Comparison of ENCODE assay signal across 18 cellular contexts in the genomic region with DNA sequence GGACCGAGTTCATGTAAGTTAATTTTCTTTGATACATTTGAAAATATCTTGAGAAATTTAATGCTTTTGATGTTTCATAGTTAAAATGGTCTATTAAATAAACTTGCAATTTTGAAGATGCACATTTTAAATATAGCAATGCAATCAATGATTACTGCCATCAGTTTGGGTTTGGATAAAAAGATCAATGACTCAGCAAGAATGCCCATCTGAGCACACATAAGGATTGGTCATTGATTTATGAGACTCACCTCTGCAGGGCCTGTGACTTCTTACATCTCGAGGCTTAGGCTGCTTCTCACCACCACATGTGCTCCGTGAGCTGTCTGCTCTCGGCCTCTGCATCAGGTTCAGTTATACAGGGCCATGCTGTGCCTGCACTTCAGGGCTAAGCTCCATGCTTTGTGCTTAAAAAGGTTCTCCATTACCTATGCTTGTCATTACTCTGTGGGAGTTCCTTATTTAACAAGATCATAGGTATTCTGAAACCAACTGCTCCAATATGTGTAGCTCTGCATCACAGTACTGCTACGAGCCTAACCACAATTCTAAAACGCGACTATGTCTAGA.
DNase-seq lines count a peak whose midpoint lies in the region; ATAC-seq, FAIRE-seq and TF ChIP-seq lines count a peak whose summit lies in the region.
"Had no signal": no experiment of that assay in that cellular context is flagged by ENCODE, and none has a peak within 500 bp of the region (broad histone marks: within the 10 kb centered on the region; RNA-seq: fewer than 3 reads in every experiment).

No MANE protein-coding gene starts in this region.

- 34% methylated on average over 7 of the region's 7 CpGs for WGBS in A549 (ENCODE audit: missing lambda C conversion rate)
- 85 to 88% methylated on average over 6 to 7 of the region's 7 CpGs for WGBS in esophagus squamous epithelium, 2 donors

- H3K36me3 ChIP-seq in H7 (replicated peaks; ENCODE audit: control insufficient read depth, insufficient read depth, low read length) = no peaks in the 10 kb centered on the region
- H3K36me3 ChIP-seq in esophagus squamous epithelium = no peaks in the 10 kb centered on the region
- H3K36me3 ChIP-seq: SJCRH30 had no signal

- H3K4me2 ChIP-seq in A549 = no peak overlapping the region
- H3K4me2 ChIP-seq: KMS-11, PC-9 had no signal

- FAIRE-seq in A549 (lab: Jason Lieb, UNC) = no peak

- DNase-seq in A549 (ENCODE audit: low read depth in 1 of 2, low spot score in 1 of 2) = no peak
- peak; percentile 0 for DNase-seq in H7
- no peak for DNase-seq in WTC11 (ENCODE audit: low spot score)
- DNase-seq in iPS-NIHi7 (ENCODE audit: extremely low spot score) = peak; percentile 13
- no peak for DNase-seq in esophagus squamous epithelium (lab: John Stamatoyannopoulos, UW)
- no peak for DNase-seq in NCI-H345 treated with DMSO at 0.1 percent for 48 hours (lab: John Stamatoyannopoulos, UW; ENCODE audit: unreplicated experiment)
- DNase-seq: C1 segment of cervical spinal cord; DMS 273 treated with DMSO at 0.1 percent for 48 hours; GF-D8; NCI-H1436 treated with DMSO at 0.1 percent for 48 hours; NCI-H2081 treated with DMSO at 0.1 percent for 48 hours; NCI-H226; NCI-H526; NK-92 treated with Interleukin-12 subunit alpha and Interleukin-12 subunit beta, amount 100 ng/mL, for 24 hours; PC-9; SJCRH30 had no signal

- TF ChIP-seq CTCF in A549 (IDR thresholded peaks at IDR 0.05) (no peak), WTC11 (IDR thresholded peaks at IDR 0.05) (no peak), esophagus squamous epithelium (IDR thresholded peaks at IDR 0.05) (no peak)

- H3K27ac ChIP-seq in A549 = no peak overlapping the region
- no peak overlapping the region for H3K27ac ChIP-seq in esophagus squamous epithelium
- H3K27ac ChIP-seq: KMS-11, PC-9, SJCRH30 had no signal

- H3K4me3 ChIP-seq in A549 = no peak overlapping the region
- H3K4me3 ChIP-seq in H7 (ENCODE audit: insufficient read depth, low read depth, low read length) = no peak overlapping the region
- no peak overlapping the region for H3K4me3 ChIP-seq in esophagus squamous epithelium
- H3K4me3 ChIP-seq: PC-9, SJCRH30 had no signal

- no peaks in the 10 kb centered on the region for H3K9me3 ChIP-seq in A549
- no peaks in the 10 kb centered on the region for H3K9me3 ChIP-seq in esophagus squamous epithelium
- H3K9me3 ChIP-seq: SJCRH30 had no signal

- POLR2A ChIA-PET in A549 (lab: Yijun Ruan, JAX) = no interaction called here
- POLR2A ChIA-PET in WTC11 (lab: Charles Lee) = no interaction called here

- TF ChIP-seq POLR2A in A549 (IDR thresholded peaks at IDR 0.05; ENCODE audit: low read length) = no peak
- no peak for TF ChIP-seq POLR2A in esophagus squamous epithelium (IDR thresholded peaks at IDR 0.05)

- H3K36me3 Mint-ChIP-seq in WTC11 = no peaks in the 10 kb centered on the region

- H3K4me1 Mint-ChIP-seq in WTC11 = peaks cover 11% of the 10 kb centered on the region

- no peaks in the 10 kb centered on the region for H3K9me3 Mint-ChIP-seq in WTC11

- ATAC-seq in A549 (no peak), WTC11 (peak; percentile 98), HG03439 (IDR thresholded peaks at IDR 0.05; ENCODE audit: unreplicated experiment) (no peak)

- H3K27me3 ChIP-seq in H7 (ENCODE audit: control insufficient read depth, insufficient read depth, low read length) = no peaks in the 10 kb centered on the region
- no peaks in the 10 kb centered on the region for H3K27me3 ChIP-seq in esophagus squamous epithelium
- H3K27me3 ChIP-seq: SJCRH30 had no signal

- H3K4me3 Mint-ChIP-seq in WTC11 = no peak overlapping the region

- H3K27me3 Mint-ChIP-seq in WTC11 (ENCODE audit: low read depth) = no peaks in the 10 kb centered on the region

- intact Hi-C loops in esophagus squamous epithelium (cut with DNase I) = no loop called here

- H3K27ac Mint-ChIP-seq in WTC11 = no peak overlapping the region

- CTCF ChIA-PET in A549 (lab: Yijun Ruan, JAX) = no interaction called here
- CTCF ChIA-PET in WTC11 (lab: Charles Lee) = no interaction called here

- no peak for TF ChIP-seq RAD21 in A549 (conservative IDR thresholded peaks at IDR 0.05 in 1 of 2, IDR thresholded peaks at IDR 0.05 in 1 of 2)

- no peak for TF ChIP-seq EP300 in A549 (IDR thresholded peaks at IDR 0.05)

- H3K4me1 ChIP-seq in A549 (no peaks in the 10 kb centered on the region), esophagus squamous epithelium (no peaks in the 10 kb centered on the region)
- H3K4me1 ChIP-seq: SJCRH30 had no signal

TF ChIP-seq in A549, 52 proteins besides CTCF, POLR2A, EP300 and RAD21:
- TF ChIP-seq JUN (IDR thresholded peaks at IDR 0.05) (no peak), MAFK (IDR thresholded peaks at IDR 0.05; ENCODE audit: partially characterized antibody) (peak; percentile 53), NFE2L2 (conservative IDR thresholded peaks at IDR 0.05; ENCODE audit: low read length) (peak; percentile 37; the same call in 1 of the 2 replicates)

TF ChIP-seq in WTC11, 78 proteins besides CTCF, POLR2A, EP300 and RAD21:
- TF ChIP-seq, protein P1, sequence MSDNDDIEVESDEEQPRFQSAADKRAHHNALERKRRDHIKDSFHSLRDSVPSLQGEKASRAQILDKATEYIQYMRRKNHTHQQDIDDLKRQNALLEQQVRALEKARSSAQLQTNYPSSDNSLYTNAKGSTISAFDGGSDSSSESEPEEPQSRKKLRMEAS (CRISPR knock-in tag; IDR thresholded peaks at IDR 0.05) = peak; percentile 16; the same call in 1 of the 2 replicates
- TF ChIP-seq ZNF263 (CRISPR knock-in tag; IDR thresholded peaks at IDR 0.05; ENCODE audit: low read depth) (no peak), ZBTB21 (CRISPR knock-in tag; IDR thresholded peaks at IDR 0.05; ENCODE audit: borderline replicate concordance) (0 out of 2 replicates have a peak, but pooled peaks have one; percentile 40)
- TF ChIP-seq, protein P2, sequence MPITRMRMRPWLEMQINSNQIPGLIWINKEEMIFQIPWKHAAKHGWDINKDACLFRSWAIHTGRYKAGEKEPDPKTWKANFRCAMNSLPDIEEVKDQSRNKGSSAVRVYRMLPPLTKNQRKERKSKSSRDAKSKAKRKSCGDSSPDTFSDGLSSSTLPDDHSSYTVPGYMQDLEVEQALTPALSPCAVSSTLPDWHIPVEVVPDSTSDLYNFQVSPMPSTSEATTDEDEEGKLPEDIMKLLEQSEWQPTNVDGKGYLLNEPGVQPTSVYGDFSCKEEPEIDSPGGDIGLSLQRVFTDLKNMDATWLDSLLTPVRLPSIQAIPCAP (CRISPR knock-in tag; IDR thresholded peaks at IDR 0.05) = 0 out of 2 replicates have a peak, but pooled peaks have one; percentile 32

Comparison
In these comparisons a context has a peak if more than half of its experiments do, and no peak if none do; other contexts are left out.
1. DNase-seq: peak in H7 (single experiment) and iPS-NIHi7 (single experiment); none in A549 (0 of 2), WTC11 (single experiment), esophagus squamous epithelium (single experiment) and NCI-H345 treated with DMSO at 0.1 percent for 48 hours (single experiment).